ENCODE assay signal across 8 cellular contexts in genomic region chr21:45923146-45923545, GRCh38. TPM values are rescaled to one million over a fixed set of nuclear protein-coding genes. Genes with fewer than 3 reads are reported as not detected.
A peak's percentile ranks its signal among the peaks of the same experiment; 100 is the strongest.
DNase-seq lines count a peak whose midpoint lies in the region; ATAC-seq and TF ChIP-seq lines count a peak whose summit lies in the region.

No MANE protein-coding gene starts in this region.

- H3K36me3 Mint-ChIP-seq in nephron (ENCODE audit: low read depth), result no peaks in the 10 kb centered on the region
- no peaks in the 10 kb centered on the region for H3K36me3 Mint-ChIP-seq in stimulated activated memory B cell treated with anti-CD40 and anti-IgM and Interleukin-4, amounts not matched to agents 10 μg/mL and 1 μg/mL and 100 μg/mL, for 72 hours

- peaks cover 0 to 6% (median 0%) of the 10 kb centered on the region in 4 donors for H3K27me3 ChIP-seq in esophagus squamous epithelium

- no peaks in the 10 kb centered on the region for H3K9me3 Mint-ChIP-seq in nephron
- no peaks in the 10 kb centered on the region for H3K9me3 Mint-ChIP-seq in stimulated activated memory B cell treated with anti-CD40 and anti-IgM and Interleukin-4, amounts not matched to agents 10 μg/mL and 1 μg/mL and 100 μg/mL, for 72 hours

- H3K4me3 Mint-ChIP-seq in nephron, result no peak overlapping the region
- no peak overlapping the region for H3K4me3 Mint-ChIP-seq in stimulated activated memory B cell treated with anti-CD40 and anti-IgM and Interleukin-4, amounts not matched to agents 10 μg/mL and 1 μg/mL and 100 μg/mL, for 72 hours

- no peak overlapping the region for H3K27ac ChIP-seq in esophagus squamous epithelium

- no peak overlapping the region for H3K4me3 ChIP-seq in esophagus squamous epithelium

- WGBS in esophagus squamous epithelium, 2 donors, result 5% methylated on average over 4 of the region's 6 CpGs; no CpG with 5 or more reads in 1 of the 2 donors

- no peaks in the 10 kb centered on the region for H3K9me3 ChIP-seq in esophagus squamous epithelium

- no peaks in the 10 kb centered on the region for H3K4me1 Mint-ChIP-seq in nephron
- peaks cover 4% of the 10 kb centered on the region for H3K4me1 Mint-ChIP-seq in stimulated activated memory B cell treated with anti-CD40 and anti-IgM and Interleukin-4, amounts not matched to agents 10 μg/mL and 1 μg/mL and 100 μg/mL, for 72 hours

- TF ChIP-seq POLR2A in esophagus squamous epithelium (IDR thresholded peaks at IDR 0.05), result no peak

- no peak overlapping the region for H3K27ac Mint-ChIP-seq in nephron
- H3K27ac Mint-ChIP-seq in stimulated activated memory B cell treated with anti-CD40 and anti-IgM and Interleukin-4, amounts not matched to agents 10 μg/mL and 1 μg/mL and 100 μg/mL, for 72 hours, result no peak overlapping the region

- peaks cover 15% of the 10 kb centered on the region for H3K27me3 Mint-ChIP-seq in nephron (ENCODE audit: low read depth)
- no peaks in the 10 kb centered on the region for H3K27me3 Mint-ChIP-seq in stimulated activated memory B cell treated with anti-CD40 and anti-IgM and Interleukin-4, amounts not matched to agents 10 μg/mL and 1 μg/mL and 100 μg/mL, for 72 hours

- TF ChIP-seq CTCF in esophagus squamous epithelium (IDR thresholded peaks at IDR 0.05), result peak; percentile 63 to 84 (median 65)
- peak; percentile 91 to 97 (median 96) for TF ChIP-seq CTCF in nephron (IDR thresholded peaks at IDR 0.05; ENCODE audit: unreplicated experiment in 3 of 3)

- peak; percentile 66 for DNase-seq in EH (ENCODE audit: low read depth)
- peak; percentile 53 for DNase-seq in NCI-H2196 (lab: John Stamatoyannopoulos, UW; ENCODE audit: unreplicated experiment)
- peak; percentile 65 for DNase-seq in activated T-cell treated with anti-CD3 and anti-CD28 coated beads for 24 hours (ENCODE audit: low read depth)
- no peak for DNase-seq in esophagus squamous epithelium (lab: John Stamatoyannopoulos, UW)
- no peak for DNase-seq in NCI-H1694 (lab: John Stamatoyannopoulos, UW)

- peak; percentile 76 for ATAC-seq in stimulated activated memory B cell treated with anti-CD40 and anti-IgM and Interleukin-4, amounts not matched to agents 10 μg/mL and 1 μg/mL and 100 μg/mL, for 72 hours
- ATAC-seq in HG02973 (IDR thresholded peaks at IDR 0.05; ENCODE audit: unreplicated experiment), result no peak

- intact Hi-C loops in esophagus squamous epithelium (cut with DNase I), result no loop called here

- no peaks in the 10 kb centered on the region for H3K4me1 ChIP-seq in esophagus squamous epithelium

- H3K36me3 ChIP-seq in esophagus squamous epithelium, result no peaks in the 10 kb centered on the region

RNA-seq across cellular contexts. Expression of gene COL6A1, which starts 58.4 kb away (rescaled TPM):
- 100 to 1,000 TPM in 1 of 4 donors, 10 to 100 TPM in 3; 25.0 to 242 (median 54.9) TPM for total RNA-seq in esophagus squamous epithelium

Comparison
In these comparisons a context has a peak if more than half of its experiments do, and no peak if none do; other contexts are left out.
1. DNase-seq: peak in EH (single experiment), NCI-H2196 (single experiment) and activated T-cell treated with anti-CD3 and anti-CD28 coated beads for 24 hours (single experiment); none in esophagus squamous epithelium (single experiment) and NCI-H1694 (single experiment).